Comparison of ENCODE assay signal across 1 cellular context in genomic region chr6:157989541-157990289, GRCh38.
TF ChIP-seq lines count a peak whose summit lies in the region.

No MANE protein-coding gene starts in this region.

TF ChIP-seq in GM12878, 131 proteins besides CTCF, POLR2A, EP300 and RAD21 (continued from another document):
- TF ChIP-seq RB1 (IDR thresholded peaks at IDR 0.05; ENCODE audit: borderline replicate concordance) = no peak
- TF ChIP-seq EZH2 (IDR thresholded peaks at IDR 0.05; ENCODE audit: borderline replicate concordance, control insufficient read depth, low read depth, low read length) = no peak
- TF ChIP-seq PAX5 (IDR thresholded peaks at IDR 0.05; ENCODE audit: borderline replicate concordance, low read depth, low read length) = no peak
- TF ChIP-seq CBX5 (IDR thresholded peaks at IDR 0.05; ENCODE audit: low read depth) = no peak
